In genomic region chr12:68189766-68190700, GRCh38 we compare ENCODE assay signal across 1 cellular context.
TF ChIP-seq lines count a peak whose summit lies in the region.

No MANE protein-coding gene starts in this region.

TF ChIP-seq in WTC11, 78 proteins besides CTCF, POLR2A, EP300 and RAD21 (continued from another document):
- no peak for TF ChIP-seq PRDM15 (CRISPR knock-in tag; IDR thresholded peaks at IDR 0.05)
- TF ChIP-seq CBFB (CRISPR knock-in tag; IDR thresholded peaks at IDR 0.05; ENCODE audit: low read depth): no peak
- TF ChIP-seq, protein P1, sequence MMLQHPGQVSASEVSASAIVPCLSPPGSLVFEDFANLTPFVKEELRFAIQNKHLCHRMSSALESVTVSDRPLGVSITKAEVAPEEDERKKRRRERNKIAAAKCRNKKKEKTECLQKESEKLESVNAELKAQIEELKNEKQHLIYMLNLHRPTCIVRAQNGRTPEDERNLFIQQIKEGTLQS (CRISPR knock-in tag; conservative IDR thresholded peaks at IDR 0.05): no peak
- TF ChIP-seq SMAD3 (CRISPR knock-in tag; IDR thresholded peaks at IDR 0.05; ENCODE audit: borderline replicate concordance): no peak
- TF ChIP-seq RORB (CRISPR knock-in tag; IDR thresholded peaks at IDR 0.05): no peak
- TF ChIP-seq GTF2I (CRISPR knock-in tag; conservative IDR thresholded peaks at IDR 0.05): no peak
- TF ChIP-seq FOXK1 (CRISPR knock-in tag; IDR thresholded peaks at IDR 0.05): no peak
- no peak for TF ChIP-seq GABPB1 (CRISPR knock-in tag; IDR thresholded peaks at IDR 0.05)
- TF ChIP-seq, protein P2, sequence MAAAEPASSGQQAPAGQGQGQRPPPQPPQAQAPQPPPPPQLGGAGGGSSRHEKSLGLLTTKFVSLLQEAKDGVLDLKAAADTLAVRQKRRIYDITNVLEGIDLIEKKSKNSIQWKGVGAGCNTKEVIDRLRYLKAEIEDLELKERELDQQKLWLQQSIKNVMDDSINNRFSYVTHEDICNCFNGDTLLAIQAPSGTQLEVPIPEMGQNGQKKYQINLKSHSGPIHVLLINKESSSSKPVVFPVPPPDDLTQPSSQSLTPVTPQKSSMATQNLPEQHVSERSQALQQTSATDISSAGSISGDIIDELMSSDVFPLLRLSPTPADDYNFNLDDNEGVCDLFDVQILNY (CRISPR knock-in tag; IDR thresholded peaks at IDR 0.05): no peak
- TF ChIP-seq, protein P3, sequence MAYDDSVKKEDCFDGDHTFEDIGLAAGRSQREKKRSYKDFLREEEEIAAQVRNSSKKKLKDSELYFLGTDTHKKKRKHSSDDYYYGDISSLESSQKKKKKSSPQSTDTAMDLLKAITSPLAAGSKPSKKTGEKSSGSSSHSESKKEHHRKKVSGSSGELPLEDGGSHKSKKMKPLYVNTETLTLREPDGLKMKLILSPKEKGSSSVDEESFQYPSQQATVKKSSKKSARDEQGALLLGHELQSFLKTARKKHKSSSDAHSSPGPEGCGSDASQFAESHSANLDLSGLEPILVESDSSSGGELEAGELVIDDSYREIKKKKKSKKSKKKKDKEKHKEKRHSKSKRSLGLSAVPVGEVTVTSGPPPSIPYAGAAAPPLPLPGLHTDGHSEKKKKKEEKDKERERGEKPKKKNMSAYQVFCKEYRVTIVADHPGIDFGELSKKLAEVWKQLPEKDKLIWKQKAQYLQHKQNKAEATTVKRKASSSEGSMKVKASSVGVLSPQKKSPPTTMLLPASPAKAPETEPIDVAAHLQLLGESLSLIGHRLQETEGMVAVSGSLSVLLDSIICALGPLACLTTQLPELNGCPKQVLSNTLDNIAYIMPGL (CRISPR knock-in tag; IDR thresholded peaks at IDR 0.05): no peak
- TF ChIP-seq GRHL2 (CRISPR knock-in tag; IDR thresholded peaks at IDR 0.05; ENCODE audit: insufficient replicate concordance, severe bottlenecking): no peak
- no peak for TF ChIP-seq MYBL2 (CRISPR knock-in tag; IDR thresholded peaks at IDR 0.05)
- no peak for TF ChIP-seq ZNF219 (CRISPR knock-in tag; IDR thresholded peaks at IDR 0.05; ENCODE audit: borderline replicate concordance)
- TF ChIP-seq ELF4 (CRISPR knock-in tag; IDR thresholded peaks at IDR 0.05; ENCODE audit: low read depth): no peak
- TF ChIP-seq, protein P4, sequence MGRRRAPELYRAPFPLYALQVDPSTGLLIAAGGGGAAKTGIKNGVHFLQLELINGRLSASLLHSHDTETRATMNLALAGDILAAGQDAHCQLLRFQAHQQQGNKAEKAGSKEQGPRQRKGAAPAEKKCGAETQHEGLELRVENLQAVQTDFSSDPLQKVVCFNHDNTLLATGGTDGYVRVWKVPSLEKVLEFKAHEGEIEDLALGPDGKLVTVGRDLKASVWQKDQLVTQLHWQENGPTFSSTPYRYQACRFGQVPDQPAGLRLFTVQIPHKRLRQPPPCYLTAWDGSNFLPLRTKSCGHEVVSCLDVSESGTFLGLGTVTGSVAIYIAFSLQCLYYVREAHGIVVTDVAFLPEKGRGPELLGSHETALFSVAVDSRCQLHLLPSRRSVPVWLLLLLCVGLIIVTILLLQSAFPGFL (CRISPR knock-in tag; IDR thresholded peaks at IDR 0.05; ENCODE audit: borderline replicate concordance): no peak
- no peak for TF ChIP-seq SOX15 (CRISPR knock-in tag; IDR thresholded peaks at IDR 0.05)
- TF ChIP-seq, protein P5, sequence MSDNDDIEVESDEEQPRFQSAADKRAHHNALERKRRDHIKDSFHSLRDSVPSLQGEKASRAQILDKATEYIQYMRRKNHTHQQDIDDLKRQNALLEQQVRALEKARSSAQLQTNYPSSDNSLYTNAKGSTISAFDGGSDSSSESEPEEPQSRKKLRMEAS (CRISPR knock-in tag; IDR thresholded peaks at IDR 0.05): no peak
- TF ChIP-seq CREM (CRISPR knock-in tag; IDR thresholded peaks at IDR 0.05): no peak
- TF ChIP-seq NFE2L1 (CRISPR knock-in tag; IDR thresholded peaks at IDR 0.05): no peak
